19 cellular contexts compared by ENCODE assay signal in the genomic region with DNA sequence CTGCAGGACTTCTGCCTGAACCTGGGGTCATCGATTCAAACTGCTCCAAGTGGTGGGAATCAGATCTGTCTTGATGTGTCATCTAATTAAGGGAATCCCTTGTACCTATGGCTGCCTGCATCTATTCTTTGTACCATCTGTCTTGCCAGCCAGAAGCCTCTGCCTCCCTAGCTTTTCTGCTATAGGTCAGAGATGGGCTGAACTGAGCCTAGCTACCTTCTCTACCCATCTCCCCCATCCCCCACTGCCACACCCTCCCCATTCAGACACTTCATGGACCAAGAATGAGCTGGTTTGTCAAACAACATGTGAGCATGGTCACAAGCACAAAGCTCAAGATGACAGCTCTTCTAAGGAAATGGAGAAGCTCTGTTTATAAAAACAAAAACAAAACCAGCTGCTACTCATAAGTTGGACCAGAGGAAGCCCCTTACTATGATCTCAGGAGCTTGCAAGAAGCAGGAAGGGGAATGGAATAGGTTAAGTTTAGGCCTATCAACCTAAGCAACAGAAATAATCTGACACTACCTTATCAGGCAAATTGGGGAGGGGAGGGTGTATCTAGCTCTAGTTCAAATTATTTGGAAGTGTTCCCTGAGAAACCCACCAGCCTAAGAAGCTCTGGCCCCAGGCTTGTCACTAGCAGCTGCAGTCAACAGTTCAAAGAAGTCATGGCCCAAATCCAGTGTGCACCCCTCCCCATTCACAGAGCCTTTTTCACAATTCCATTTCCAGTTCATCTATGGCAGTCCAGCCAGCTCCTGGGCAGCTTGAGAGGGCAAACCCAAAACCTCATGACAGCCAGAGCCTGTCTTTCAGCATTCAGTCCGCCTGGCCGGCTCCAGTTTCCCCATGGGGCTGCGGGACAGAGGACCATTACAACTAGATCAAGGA. TPM values are rescaled to one million over a fixed set of nuclear protein-coding genes. Genes with fewer than 3 reads are reported as not detected.
DNase-seq lines count a peak whose midpoint lies in the region; ATAC-seq, FAIRE-seq and TF ChIP-seq lines count a peak whose summit lies in the region.
"Had no signal": no experiment of that assay in that cellular context is flagged by ENCODE, and none has a peak within 500 bp of the region (broad histone marks: within the 10 kb centered on the region; RNA-seq: fewer than 3 reads in every experiment).

No MANE protein-coding gene starts in this region.

- no peak for TF ChIP-seq CTCF in RWPE1 (conservative IDR thresholded peaks at IDR 0.05; ENCODE audit: low read depth)
- TF ChIP-seq CTCF in endodermal cell (conservative IDR thresholded peaks at IDR 0.05), result no peak
- TF ChIP-seq CTCF in spleen (IDR thresholded peaks at IDR 0.05 in 8 of 11, conservative IDR thresholded peaks at IDR 0.05 in 3 of 11), result no peak
- TF ChIP-seq CTCF in gastroesophageal sphincter (IDR thresholded peaks at IDR 0.05), result no peak

- intact Hi-C loops in spleen (cut with DNase I; ENCODE audit: low total_unique reads), result loop anchor here (5.0 kb wide), 1 partner anchor 45 kb away; no protein-coding TSS in a partner anchor

- POLR2A ChIA-PET in RWPE1 (lab: Yijun Ruan, JAX; ENCODE audit: low non-redundant PET), result interaction anchor here (0.6 to 0.7 kb wide), 2 partner anchors 79 to 91 kb away, joined by 3 to 5 read pairs; a partner anchor contains a TSS

- peaks cover 38% of the 10 kb centered on the region for H3K4me1 Mint-ChIP-seq in activated naive CD4-positive, alpha-beta T cell treated with anti-CD3 and anti-CD28 coated beads, Interleukin-2, amount 10 ng/mL, durations not matched to agents 7 days and 5 days
- peaks cover 9% of the 10 kb centered on the region for H3K4me1 Mint-ChIP-seq in endodermal cell

- no peak overlapping the region for H3K4me3 Mint-ChIP-seq in activated naive CD4-positive, alpha-beta T cell treated with anti-CD3 and anti-CD28 coated beads, Interleukin-2, amount 10 ng/mL, durations not matched to agents 7 days and 5 days
- H3K4me3 Mint-ChIP-seq in endodermal cell, result no peak overlapping the region
- H3K4me3 Mint-ChIP-seq: stimulated activated naive CD8-positive, alpha-beta T cell treated with anti-CD3 and anti-CD28 coated beads, Interleukin-15, Interleukin-2, amounts not matched to agents 100 ng/mL and 50 ng/mL, for 24 hours had no signal

- CTCF ChIA-PET in activated naive CD4-positive, alpha-beta T cell treated with anti-CD3 and anti-CD28 coated beads, Interleukin-2, amount 10 ng/mL, durations not matched to agents 7 days and 5 days (lab: Charles Lee), result interaction anchor here (0.7 to 35.0 kb wide), 12 partner anchors 9 to 440 kb away, joined by 3 to 743 read pairs (median 3); no protein-coding TSS in a partner anchor
- CTCF ChIA-PET in RWPE1 (lab: Yijun Ruan, JAX), result interaction anchor here (0.6 to 1.8 kb wide), 8 partner anchors 9 to 1683 kb away, joined by 3 to 25 read pairs (median 4); no protein-coding TSS in a partner anchor

- TF ChIP-seq POLR2A in spleen (IDR thresholded peaks at IDR 0.05) (no peak), gastroesophageal sphincter (IDR thresholded peaks at IDR 0.05) (no peak)

- 95% methylated on average over 4 of the region's 4 CpGs for WGBS in endodermal cell (ENCODE audit: insufficient coverage in 1 of 2, insufficient read length in 1 of 2), 2 experiments
- WGBS in spleen, 5 donors, result 84 to 99% (median 92%) methylated on average over 4 of the region's 4 CpGs
- WGBS in gastroesophageal sphincter (ENCODE audit: low coverage in 1 of 2), 2 donors, result no CpG with 5 or more reads among the region's 4 CpGs

- no peaks in the 10 kb centered on the region for H3K27me3 Mint-ChIP-seq in activated naive CD4-positive, alpha-beta T cell treated with anti-CD3 and anti-CD28 coated beads, Interleukin-2, amount 10 ng/mL, durations not matched to agents 7 days and 5 days
- no peaks in the 10 kb centered on the region for H3K27me3 Mint-ChIP-seq in endodermal cell (ENCODE audit: insufficient read depth)
- H3K27me3 Mint-ChIP-seq: stimulated activated naive CD8-positive, alpha-beta T cell treated with anti-CD3 and anti-CD28 coated beads, Interleukin-15, Interleukin-2, amounts not matched to agents 100 ng/mL and 50 ng/mL, for 24 hours had no signal

- no peaks in the 10 kb centered on the region for H3K9me3 Mint-ChIP-seq in activated naive CD4-positive, alpha-beta T cell treated with anti-CD3 and anti-CD28 coated beads, Interleukin-2, amount 10 ng/mL, durations not matched to agents 7 days and 5 days
- no peaks in the 10 kb centered on the region for H3K9me3 Mint-ChIP-seq in endodermal cell
- H3K9me3 Mint-ChIP-seq: stimulated activated naive CD8-positive, alpha-beta T cell treated with anti-CD3 and anti-CD28 coated beads, Interleukin-15, Interleukin-2, amounts not matched to agents 100 ng/mL and 50 ng/mL, for 24 hours had no signal

- no peak overlapping the region for H3K9ac ChIP-seq in endodermal cell (ENCODE audit: extremely low read depth, low read length, poor library complexity, severe bottlenecking)

- no peak for FAIRE-seq in HTR-8/SVneo (lab: Jason Lieb, UNC)
- FAIRE-seq: frontal cortex, GM19239, islet of Langerhans had no signal

- peaks cover 85% of the 10 kb centered on the region for H3K36me3 ChIP-seq in endodermal cell (ENCODE audit: control insufficient read depth, insufficient read depth, low read length)
- peaks cover 0 to 100% (median 66%) of the 10 kb centered on the region in 6 donors for H3K36me3 ChIP-seq in spleen
- peaks cover 0 to 99% of the 10 kb centered on the region in 2 donors for H3K36me3 ChIP-seq in gastroesophageal sphincter

- H3K4me1 ChIP-seq in endodermal cell (ENCODE audit: control insufficient read depth, insufficient read depth, low read length) (peaks cover 3% of the 10 kb centered on the region), spleen (peaks cover 5 to 60% (median 35%) of the 10 kb centered on the region in 6 donors), gastroesophageal sphincter (peaks cover 0 to 60% (median 8%) of the 10 kb centered on the region in 3 donors)

- peak; percentile 20 for DNase-seq in activated naive CD4-positive, alpha-beta T cell treated with anti-CD3 and anti-CD28 coated beads, Interleukin-2, amount 10 ng/mL, durations not matched to agents 7 days and 5 days
- DNase-seq in activated naive CD4-positive, alpha-beta T cell (lab: John Stamatoyannopoulos, UW), result no peak
- DNase-seq in RWPE1 (ENCODE audit: low spot score) (no peak), endodermal cell (no peak), spleen (peak; percentile 53), HTR-8/SVneo (ENCODE audit: insufficient read length, low spot score) (no peak)
- DNase-seq: activated gamma-delta T cell treated with Interleukin-2 at 50 U/mL for 16 hours; DND-41; MM.1S; NCI-H2171; retina; stimulated activated CD4-positive, alpha-beta T cell treated with anti-CD3 and anti-CD28 coated beads, Interleukin-4, amount 100 ng/mL, for 4 hours had no signal

- peak overlapping the region; percentile 20 for H3K27ac ChIP-seq in RWPE1
- H3K27ac ChIP-seq in endodermal cell (ENCODE audit: low read depth, low read length), result no peak overlapping the region
- peak overlapping the region in 1 of 8 donors; percentile 52 for H3K27ac ChIP-seq in spleen
- H3K27ac ChIP-seq in gastroesophageal sphincter, result no peak overlapping the region
- H3K27ac ChIP-seq: coronary artery had no signal

- peaks cover 62% of the 10 kb centered on the region for H3K36me3 Mint-ChIP-seq in activated naive CD4-positive, alpha-beta T cell treated with anti-CD3 and anti-CD28 coated beads, Interleukin-2, amount 10 ng/mL, durations not matched to agents 7 days and 5 days
- H3K36me3 Mint-ChIP-seq in endodermal cell (ENCODE audit: low read depth), result peaks cover 76% of the 10 kb centered on the region

- no peaks in the 10 kb centered on the region for H3K27me3 ChIP-seq in endodermal cell (ENCODE audit: control insufficient read depth, insufficient read depth, low read length, poor library complexity, severe bottlenecking)
- H3K27me3 ChIP-seq in spleen (replicated peaks in 1 of 7), result no peaks in the 10 kb centered on the region
- no peaks in the 10 kb centered on the region for H3K27me3 ChIP-seq in gastroesophageal sphincter

- ATAC-seq in GM18517 (IDR thresholded peaks at IDR 0.05; ENCODE audit: unreplicated experiment) (no peak), gastroesophageal sphincter (no peak)

- no peaks in the 10 kb centered on the region for H3K9me3 ChIP-seq in endodermal cell (ENCODE audit: control insufficient read depth, low read length)
- no peaks in the 10 kb centered on the region for H3K9me3 ChIP-seq in spleen
- H3K9me3 ChIP-seq in gastroesophageal sphincter, result no peaks in the 10 kb centered on the region

- H3K4me3 ChIP-seq in endodermal cell (ENCODE audit: low read length) (no peak overlapping the region), spleen (no peak overlapping the region), gastroesophageal sphincter (no peak overlapping the region)
- H3K4me3 ChIP-seq: coronary artery had no signal

- H3K27ac Mint-ChIP-seq in activated naive CD4-positive, alpha-beta T cell treated with anti-CD3 and anti-CD28 coated beads, Interleukin-2, amount 10 ng/mL, durations not matched to agents 7 days and 5 days, result peak overlapping the region; percentile 73
- H3K27ac Mint-ChIP-seq in endodermal cell, result peak overlapping the region; percentile 57

- TF ChIP-seq EP300 in gastroesophageal sphincter (IDR thresholded peaks at IDR 0.05), result no peak

RNA-seq across cellular contexts. Expression of a gene that starts 29.9 kb away (rescaled TPM):
- 100 to 1,000 TPM; 357 to 427 TPM for total RNA-seq in endodermal cell
- 626 TPM for polyA plus RNA-seq in endodermal cell (2013, experiment 1 of 2)
- polyA plus RNA-seq in endodermal cell (2013, experiment 2 of 2), result 605 TPM
- total RNA-seq in spleen, result 100 to 1,000 TPM; 121 to 246 (median 193) TPM
- polyA plus RNA-seq in spleen, result 100 to 1,000 TPM; 142 to 354 (median 228) TPM
- 100 to 1,000 TPM; 313 to 463 (median 399) TPM for total RNA-seq in gastroesophageal sphincter

RNA-seq across cellular contexts. Expression of a gene that starts 32.4 kb away (rescaled TPM):
- total RNA-seq in endodermal cell (10 to 100 TPM; 14.9 to 19.4 TPM), spleen (10 to 100 TPM; 29.0 to 88.3 (median 53.7) TPM), gastroesophageal sphincter (1 to 10 TPM in 2 of 4 donors, under 1 TPM in 2; 0.94 to 1.4 (median 1.1) TPM)
- polyA plus RNA-seq in endodermal cell (2013, experiment 1 of 2), result 9.0 TPM
- polyA plus RNA-seq in endodermal cell (2013, experiment 2 of 2), result 8.9 TPM
- 10 to 100 TPM; 13.7 to 24.3 (median 18.1) TPM for polyA plus RNA-seq in spleen

Comparison
In these comparisons a context has a peak if more than half of its experiments do, and no peak if none do; other contexts are left out.
1. DNase-seq: peak in activated naive CD4-positive, alpha-beta T cell treated with anti-CD3 and anti-CD28 coated beads, Interleukin-2, amount 10 ng/mL, durations not matched to agents 7 days and 5 days (single experiment) and spleen (single experiment); none in activated naive CD4-positive, alpha-beta T cell (0 of 4), RWPE1 (single experiment), endodermal cell (single experiment) and HTR-8/SVneo (single experiment).
2. RNA of a gene that starts 32.4 kb away (total RNA-seq): 29.0 to 88.3 TPM in spleen and 14.9 to 19.4 TPM in endodermal cell; 0.94 to 1.4 TPM in gastroesophageal sphincter; every median in the first group is over 4 times any median in the second.